ENCODE assay signal across 10 cellular contexts in the genomic region with DNA sequence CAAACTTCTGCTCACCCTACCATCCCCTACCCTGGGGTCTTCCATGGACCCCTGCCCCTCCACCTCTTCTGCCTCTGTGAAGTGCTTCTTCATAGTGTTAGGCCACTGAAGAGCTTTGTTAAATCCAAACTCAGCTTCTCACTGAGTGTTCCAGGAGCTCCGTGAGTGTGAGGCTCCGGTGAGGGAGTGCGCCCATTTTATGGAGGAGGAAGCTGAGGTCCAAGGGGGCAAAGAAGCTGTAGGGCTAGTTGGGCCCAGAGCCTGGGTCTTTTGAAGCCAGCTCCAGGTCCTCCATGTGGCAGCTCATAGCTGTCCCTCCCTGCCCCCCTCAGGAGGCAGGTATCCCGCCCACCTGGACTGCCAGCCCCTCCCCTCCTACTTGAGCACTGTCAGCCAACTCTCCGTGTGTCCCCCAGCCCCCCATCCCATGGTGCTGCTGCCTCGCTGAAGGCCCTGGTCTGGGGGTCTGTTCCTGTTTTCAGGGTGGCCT. TPM values are rescaled to one million over a fixed set of nuclear protein-coding genes. Genes with fewer than 3 reads are reported as not detected.
A peak's percentile ranks its signal among the peaks of the same experiment; 100 is the strongest.
DNase-seq lines count a peak whose midpoint lies in the region; ATAC-seq and TF ChIP-seq lines count a peak whose summit lies in the region.
"Had no signal": no experiment of that assay in that cellular context is flagged by ENCODE, and none has a peak within 500 bp of the region (broad histone marks: within the 10 kb centered on the region; RNA-seq: fewer than 3 reads in every experiment).

No MANE protein-coding gene starts in this region.

- TF ChIP-seq CTCF in lower lobe of right lung (IDR thresholded peaks at IDR 0.05) (no peak), suprapubic skin (IDR thresholded peaks at IDR 0.05) (no peak)

- DNase-seq in activated T-cell treated with anti-CD3 and anti-CD28 coated beads for 48 hours (ENCODE audit: low read depth) (peak; percentile 29), lower lobe of right lung (no peak), suprapubic skin (ENCODE audit: low spot score in 2 of 2) (peak in 1 of 2 donors; percentile 60)
- DNase-seq in activated T-cell treated with anti-CD3 and anti-CD28 coated beads, Interleukin-2, amount 50 U/mL, for 1 hour: no peak
- no peak for DNase-seq in activated T-helper 1 cell treated with anti-CD3 and anti-CD28 coated beads, Interleukin-12 subunit alpha, Interleukin-12 subunit beta, Interleukin-2, Interleukin-4 antibody, amounts not matched to agents 30 ng/mL and 10 ng/mL and 1 ng/mL, durations not matched to agents 14 hours and 24 hours and 36 hours (ENCODE audit: low spot score)

- ATAC-seq in lower lobe of right lung (no peak), HG03135 (IDR thresholded peaks at IDR 0.05; ENCODE audit: unreplicated experiment) (no peak), HG02938 (IDR thresholded peaks at IDR 0.05; ENCODE audit: unreplicated experiment) (no peak), HG03457 (IDR thresholded peaks at IDR 0.05; ENCODE audit: unreplicated experiment) (no peak)

- H3K27ac Mint-ChIP-seq in activated T-helper 1 cell treated with anti-CD3 and anti-CD28 coated beads, Interleukin-12 subunit alpha, Interleukin-12 subunit beta, Interleukin-2, Interleukin-4 antibody, amounts not matched to agents 30 ng/mL and 10 ng/mL and 1 ng/mL, durations not matched to agents 14 hours and 24 hours and 36 hours: peak overlapping the region; percentile 97

- no peaks in the 10 kb centered on the region for H3K36me3 ChIP-seq in lower lobe of right lung
- H3K36me3 ChIP-seq in suprapubic skin: no peaks in the 10 kb centered on the region

- peak overlapping the region; percentile 60 for H3K4me3 ChIP-seq in lower lobe of right lung
- peak overlapping the region; percentile 21 for H3K4me3 ChIP-seq in suprapubic skin

- peaks cover 89% of the 10 kb centered on the region for H3K4me1 Mint-ChIP-seq in activated T-helper 1 cell treated with anti-CD3 and anti-CD28 coated beads, Interleukin-12 subunit alpha, Interleukin-12 subunit beta, Interleukin-2, Interleukin-4 antibody, amounts not matched to agents 30 ng/mL and 10 ng/mL and 1 ng/mL, durations not matched to agents 14 hours and 24 hours and 36 hours (ENCODE audit: low read depth)

- WGBS in suprapubic skin: 64% methylated on average over 6 of the region's 6 CpGs

- H3K27me3 Mint-ChIP-seq in activated T-helper 1 cell treated with anti-CD3 and anti-CD28 coated beads, Interleukin-12 subunit alpha, Interleukin-12 subunit beta, Interleukin-2, Interleukin-4 antibody, amounts not matched to agents 30 ng/mL and 10 ng/mL and 1 ng/mL, durations not matched to agents 14 hours and 24 hours and 36 hours (ENCODE audit: insufficient read depth): no peaks in the 10 kb centered on the region

- H3K27ac ChIP-seq in lower lobe of right lung: peak overlapping the region; percentile 81
- peak overlapping the region; percentile 79 for H3K27ac ChIP-seq in suprapubic skin

- no peaks in the 10 kb centered on the region for H3K27me3 ChIP-seq in lower lobe of right lung (ENCODE audit: low read depth)
- no peaks in the 10 kb centered on the region for H3K27me3 ChIP-seq in suprapubic skin

- H3K4me1 ChIP-seq in lower lobe of right lung: peaks cover 76% of the 10 kb centered on the region
- peaks cover 81% of the 10 kb centered on the region for H3K4me1 ChIP-seq in suprapubic skin

- TF ChIP-seq EP300 in suprapubic skin (IDR thresholded peaks at IDR 0.05): no peak

- H3K9me3 ChIP-seq in lower lobe of right lung (no peaks in the 10 kb centered on the region), suprapubic skin (no peaks in the 10 kb centered on the region)

- H3K36me3 Mint-ChIP-seq in activated T-helper 1 cell treated with anti-CD3 and anti-CD28 coated beads, Interleukin-12 subunit alpha, Interleukin-12 subunit beta, Interleukin-2, Interleukin-4 antibody, amounts not matched to agents 30 ng/mL and 10 ng/mL and 1 ng/mL, durations not matched to agents 14 hours and 24 hours and 36 hours (ENCODE audit: low read depth): peaks cover 21% of the 10 kb centered on the region

- no peaks in the 10 kb centered on the region for H3K9me3 Mint-ChIP-seq in activated T-helper 1 cell treated with anti-CD3 and anti-CD28 coated beads, Interleukin-12 subunit alpha, Interleukin-12 subunit beta, Interleukin-2, Interleukin-4 antibody, amounts not matched to agents 30 ng/mL and 10 ng/mL and 1 ng/mL, durations not matched to agents 14 hours and 24 hours and 36 hours

- H3K4me3 Mint-ChIP-seq in activated T-helper 1 cell treated with anti-CD3 and anti-CD28 coated beads, Interleukin-12 subunit alpha, Interleukin-12 subunit beta, Interleukin-2, Interleukin-4 antibody, amounts not matched to agents 30 ng/mL and 10 ng/mL and 1 ng/mL, durations not matched to agents 14 hours and 24 hours and 36 hours: peak overlapping the region; percentile 99

- TF ChIP-seq POLR2A in suprapubic skin (IDR thresholded peaks at IDR 0.05): no peak

- intact Hi-C loops in activated T-helper 1 cell treated with anti-CD3 and anti-CD28 coated beads, Interleukin-12 subunit alpha, Interleukin-12 subunit beta, Interleukin-2, Interleukin-4 antibody, amounts not matched to agents 30 ng/mL and 10 ng/mL and 1 ng/mL, durations not matched to agents 14 hours and 24 hours and 36 hours (cut with micrococcal nuclease): loop anchor here (2.0 to 10.0 kb wide), 6 partner anchors 43 to 965 kb away; partner anchors contain the start of genes EFTUD2, KANSL1 and NMT1
- intact Hi-C loops in lower lobe of right lung (cut with DNase I): no loop called here

RNA-seq across cellular contexts. Expression of gene FMNL1, which starts 6.0 kb away (rescaled TPM):
- 363 and 374 TPM in 2 replicates for total RNA-seq in activated T-helper 1 cell treated with anti-CD3 and anti-CD28 coated beads, Interleukin-12 subunit alpha, Interleukin-12 subunit beta, Interleukin-2, Interleukin-4 antibody, amounts not matched to agents 30 ng/mL and 10 ng/mL and 1 ng/mL, durations not matched to agents 14 hours and 24 hours and 36 hours
- total RNA-seq in lower lobe of right lung (87.0 TPM), suprapubic skin (10 to 100 TPM in 1 of 4 donors, 1 to 10 TPM in 3; 5.9 to 14.6 (median 8.0) TPM)

RNA-seq across cellular contexts. Expression of gene SPATA32, which starts 34.2 kb away (rescaled TPM):
- 0.44 and 0.56 TPM in 2 replicates for total RNA-seq in activated T-helper 1 cell treated with anti-CD3 and anti-CD28 coated beads, Interleukin-12 subunit alpha, Interleukin-12 subunit beta, Interleukin-2, Interleukin-4 antibody, amounts not matched to agents 30 ng/mL and 10 ng/mL and 1 ng/mL, durations not matched to agents 14 hours and 24 hours and 36 hours
- total RNA-seq in lower lobe of right lung: not detected
- total RNA-seq in suprapubic skin: not detected
- total RNA-seq: NCI-H460, osteoblast had no signal
